ENCODE assay signal across 10 cellular contexts in genomic region chr20:34549291-34549928, GRCh38. TPM values are rescaled to one million over a fixed set of nuclear protein-coding genes. Genes with fewer than 3 reads are reported as not detected.
DNase-seq lines count a peak whose midpoint lies in the region; ATAC-seq and TF ChIP-seq lines count a peak whose summit lies in the region.
"Had no signal": no experiment of that assay in that cellular context is flagged by ENCODE, and none has a peak within 500 bp of the region (broad histone marks: within the 10 kb centered on the region; RNA-seq: fewer than 3 reads in every experiment).

No MANE protein-coding gene starts in this region.

- no peak for TF ChIP-seq CTCF in RWPE2 (IDR thresholded peaks at IDR 0.05; ENCODE audit: poor library complexity, severe bottlenecking)
- no peak for TF ChIP-seq CTCF in omental fat pad (IDR thresholded peaks at IDR 0.05)

- DNase-seq in A172 (ENCODE audit: low spot score): peak; percentile 51
- peak; percentile 83 for DNase-seq in H7
- no peak for DNase-seq in RWPE2 (ENCODE audit: low spot score)
- peak; percentile 80 for DNase-seq in islet precursor cell
- DNase-seq in NCI-H2171 treated with DMSO at 0.1 percent for 48 hours (lab: John Stamatoyannopoulos, UW): no peak
- DNase-seq in stimulated activated CD8-positive, alpha-beta memory T cell treated with anti-CD3 and anti-CD28 coated beads, Interleukin-4, amount 100 ng/mL, for 48 hours: no peak
- no peak for DNase-seq in omental fat pad (ENCODE audit: low spot score)
- DNase-seq: left ventricle myocardium superior, right cardiac atrium had no signal

- ATAC-seq in RWPE2 (ENCODE audit: low read depth) (peak; percentile 41; the same call in 2 of the 3 replicates), GM21528 (IDR thresholded peaks at IDR 0.05; ENCODE audit: low FRiP score, unreplicated experiment) (no peak), omental fat pad (ENCODE audit: low FRiP score) (no peak)
- ATAC-seq: left ventricle myocardium superior had no signal

- H3K9me3 ChIP-seq in RWPE2 (ENCODE audit: severe bottlenecking): no peaks in the 10 kb centered on the region

- H3K27ac ChIP-seq in RWPE2 (ENCODE audit: poor library complexity, severe bottlenecking): no peak overlapping the region

- no peaks in the 10 kb centered on the region for H3K4me1 ChIP-seq in RWPE2 (ENCODE audit: insufficient read depth, poor library complexity, severe bottlenecking)

- no peaks in the 10 kb centered on the region for H3K27me3 ChIP-seq in H7 (ENCODE audit: control insufficient read depth, insufficient read depth, low read length)
- H3K27me3 ChIP-seq in RWPE2 (ENCODE audit: insufficient read depth, poor library complexity, severe bottlenecking): no peaks in the 10 kb centered on the region

- no peaks in the 10 kb centered on the region for H3K36me3 ChIP-seq in H7 (replicated peaks; ENCODE audit: control insufficient read depth, insufficient read depth, low read length)
- H3K36me3 ChIP-seq in RWPE2 (ENCODE audit: low read depth): no peaks in the 10 kb centered on the region

- H3K4me3 ChIP-seq in H7 (ENCODE audit: insufficient read depth, low read depth, low read length): no peak overlapping the region
- no peak overlapping the region for H3K4me3 ChIP-seq in RWPE2 (ENCODE audit: severe bottlenecking)

RNA-seq across cellular contexts. Expression of gene MAP1LC3A, which starts 9.1 kb away (rescaled TPM):
- total RNA-seq in A172 (2014; rRNA removed; shearing (Covaris generic)): 27.6 and 46.1 TPM in 2 replicates
- total RNA-seq in H7 (2014; rRNA removed; shearing (Covaris generic)): 7.6 and 13.4 TPM in 2 replicates
- 10 to 100 TPM; 50.1 to 76.1 (median 55.9) TPM for total RNA-seq in omental fat pad

RNA-seq across cellular contexts. Expression of gene DYNLRB1, which starts 33.2 kb away (rescaled TPM):
- 189 and 200 TPM in 2 replicates for total RNA-seq in A172 (2014; rRNA removed; shearing (Covaris generic))
- 168 and 193 TPM in 2 replicates for total RNA-seq in H7 (2014; rRNA removed; shearing (Covaris generic))
- total RNA-seq in omental fat pad: 100 to 1,000 TPM in 2 of 4 donors, 10 to 100 TPM in 2; 83.0 to 121 (median 108) TPM

Comparison
In these comparisons a context has a peak if more than half of its experiments do, and no peak if none do; other contexts are left out.
1. DNase-seq: peak in A172 (single experiment), H7 (single experiment) and islet precursor cell (single experiment); none in RWPE2 (single experiment), NCI-H2171 treated with DMSO at 0.1 percent for 48 hours (single experiment), stimulated activated CD8-positive, alpha-beta memory T cell treated with anti-CD3 and anti-CD28 coated beads, Interleukin-4, amount 100 ng/mL, for 48 hours (single experiment) and omental fat pad (single experiment).